ENCODE assay signal across 26 cellular contexts in genomic region chr3:25686766-25687165, GRCh38.
"Had no signal": no experiment of that assay in that cellular context is flagged by ENCODE, and none has a peak within 500 bp of the region (broad histone marks: within the 10 kb centered on the region; RNA-seq: fewer than 3 reads in every experiment).

No MANE protein-coding gene starts in this region.

- H3K4me1 Mint-ChIP-seq: stimulated activated effector memory CD8-positive, alpha-beta T cell treated with anti-CD3 and anti-CD28 coated beads, Interleukin-12 subunit alpha, Interleukin-12 subunit beta, amount 100 ng/mL, for 72 hours had no signal

- H3K27me3 ChIP-seq: heart left ventricle, hepatocyte, left lung, pancreas, suprapubic skin, tibial nerve, uterus had no signal

- H3K36me3 Mint-ChIP-seq: mesothelial cell of epicardium; natural killer cell treated with Interleukin-12 subunit alpha and Interleukin-12 subunit beta and Interleukin-15 and Interleukin-18, amount 100 ng/mL, for 72 hours; stimulated activated effector memory CD8-positive, alpha-beta T cell treated with anti-CD3 and anti-CD28 coated beads, Interleukin-12 subunit alpha, Interleukin-12 subunit beta, amount 100 ng/mL, for 72 hours; type B pancreatic cell had no signal

- H3K79me2 ChIP-seq: hepatocyte had no signal

- H3K9me3 Mint-ChIP-seq: mesothelial cell of epicardium; natural killer cell treated with Interleukin-12 subunit alpha and Interleukin-12 subunit beta and Interleukin-15 and Interleukin-18, amount 100 ng/mL, for 72 hours; stimulated activated effector memory CD8-positive, alpha-beta T cell treated with anti-CD3 and anti-CD28 coated beads, Interleukin-12 subunit alpha, Interleukin-12 subunit beta, amount 100 ng/mL, for 72 hours; stimulated activated naive CD8-positive, alpha-beta T cell treated with anti-CD3 and anti-CD28 coated beads, Interleukin-15, Interleukin-2, amounts not matched to agents 100 ng/mL and 50 ng/mL, for 24 hours; type B pancreatic cell had no signal

- DNase-seq: heart left ventricle; islet precursor cell; left colon; lower lobe of right lung; mammary epithelial cell; mesenchymal stem cell; naive thymus-derived CD4-positive, alpha-beta T cell; nucleus accumbens; retina; right cardiac atrium; stimulated activated CD4-positive, alpha-beta T cell treated with anti-CD3 and anti-CD28 coated beads, Interleukin-4, amount 100 ng/mL, for 24 hours; stimulated activated naive CD4-positive, alpha-beta T cell; uterus had no signal

- H3K27ac ChIP-seq: heart left ventricle, hepatocyte, left lung, lower lobe of right lung, pancreas, prostate gland, skin epidermis, suprapubic skin, tibial nerve, uterus had no signal

- H3K36me3 ChIP-seq: heart left ventricle, left lung, lower lobe of right lung, pancreas, prostate gland, suprapubic skin, tibial nerve, uterus had no signal

- H3K4me2 ChIP-seq: hepatocyte had no signal

- H3K4me3 ChIP-seq: heart left ventricle, hepatocyte, left lung, lower lobe of right lung, pancreas, prostate gland, skin epidermis, suprapubic skin, tibial nerve, uterus had no signal

- H3K4me1 ChIP-seq: heart left ventricle, left lung, lower lobe of right lung, pancreas, prostate gland, tibial nerve, uterus had no signal

- H3K27ac Mint-ChIP-seq: mesothelial cell of epicardium; naive thymus-derived CD4-positive, alpha-beta T cell; natural killer cell treated with Interleukin-12 subunit alpha and Interleukin-12 subunit beta and Interleukin-15 and Interleukin-18, amount 100 ng/mL, for 72 hours; stimulated activated effector memory CD8-positive, alpha-beta T cell treated with anti-CD3 and anti-CD28 coated beads, Interleukin-12 subunit alpha, Interleukin-12 subunit beta, amount 100 ng/mL, for 72 hours; stimulated activated naive CD8-positive, alpha-beta T cell treated with anti-CD3 and anti-CD28 coated beads, Interleukin-15, Interleukin-2, amounts not matched to agents 100 ng/mL and 50 ng/mL, for 24 hours; type B pancreatic cell had no signal

- H3K27me3 Mint-ChIP-seq: type B pancreatic cell had no signal

- ATAC-seq: heart left ventricle; left lung; lower lobe of right lung; naive thymus-derived CD4-positive, alpha-beta T cell; natural killer cell treated with Interleukin-12 subunit alpha and Interleukin-12 subunit beta and Interleukin-15 and Interleukin-18, amount 100 ng/mL, for 72 hours; pancreas; right cardiac atrium; sciatic nerve; stimulated activated effector memory CD8-positive, alpha-beta T cell treated with anti-CD3 and anti-CD28 coated beads, Interleukin-12 subunit alpha, Interleukin-12 subunit beta, amount 100 ng/mL, for 72 hours had no signal

- H3K9me3 ChIP-seq: heart left ventricle, left lung, lower lobe of right lung, pancreas, prostate gland, suprapubic skin, tibial nerve, uterus had no signal

- H2AFZ ChIP-seq: hepatocyte had no signal

- H3K4me3 Mint-ChIP-seq: mesothelial cell of epicardium; naive thymus-derived CD4-positive, alpha-beta T cell; natural killer cell treated with Interleukin-12 subunit alpha and Interleukin-12 subunit beta and Interleukin-15 and Interleukin-18, amount 100 ng/mL, for 72 hours; stimulated activated effector memory CD8-positive, alpha-beta T cell treated with anti-CD3 and anti-CD28 coated beads, Interleukin-12 subunit alpha, Interleukin-12 subunit beta, amount 100 ng/mL, for 72 hours; stimulated activated naive CD8-positive, alpha-beta T cell treated with anti-CD3 and anti-CD28 coated beads, Interleukin-15, Interleukin-2, amounts not matched to agents 100 ng/mL and 50 ng/mL, for 24 hours; type B pancreatic cell had no signal
